ENCODE assay signal across 19 cellular contexts in genomic region chr5:112830378-112830777, GRCh38. TPM values are rescaled to one million over a fixed set of nuclear protein-coding genes. Genes with fewer than 3 reads are reported as not detected.
A peak's percentile ranks its signal among the peaks of the same experiment; 100 is the strongest.
DNase-seq lines count a peak whose midpoint lies in the region; ATAC-seq, FAIRE-seq and TF ChIP-seq lines count a peak whose summit lies in the region.
"Had no signal": no experiment of that assay in that cellular context is flagged by ENCODE, and none has a peak within 500 bp of the region (broad histone marks: within the 10 kb centered on the region; RNA-seq: fewer than 3 reads in every experiment).

No MANE protein-coding gene starts in this region.

- H3K27me3 Mint-ChIP-seq in T-helper 17 cell (no peaks in the 10 kb centered on the region), endothelial cell (ENCODE audit: unreplicated experiment) (no peaks in the 10 kb centered on the region)
- H3K27me3 Mint-ChIP-seq in activated CD4-positive, alpha-beta T cell treated with anti-CD3 and anti-CD28 coated beads for 36 hours = no peaks in the 10 kb centered on the region
- H3K27me3 Mint-ChIP-seq: CD4-positive, alpha-beta memory T cell had no signal

- H3K4me1 Mint-ChIP-seq in T-helper 17 cell (peaks cover 2% of the 10 kb centered on the region), endothelial cell (ENCODE audit: unreplicated experiment) (peaks cover 14% of the 10 kb centered on the region)
- no peaks in the 10 kb centered on the region for H3K4me1 Mint-ChIP-seq in activated CD4-positive, alpha-beta T cell treated with anti-CD3 and anti-CD28 coated beads for 36 hours

- DNase-seq in HepG2 (ENCODE audit: low spot score) = no peak
- no peak for DNase-seq in right lobe of liver
- no peak for DNase-seq in T-helper 17 cell
- DNase-seq in endothelial cell (ENCODE audit: low spot score) = no peak
- DNase-seq in activated CD4-positive, alpha-beta T cell treated with anti-CD3 and anti-CD28 coated beads for 36 hours = no peak
- no peak for DNase-seq in stimulated activated CD4-positive, alpha-beta T cell treated with anti-CD3 and anti-CD28 coated beads, Interleukin-4, amount 100 ng/mL, for 1 hour
- no peak for DNase-seq in mammary epithelial cell
- DNase-seq: 8988T; C1 segment of cervical spinal cord; Calu3; CD4-positive, alpha-beta memory T cell; COR-L47; DMS53; DMS79 treated with DMSO at 0.1 percent for 48 hours; GF-D8; H7; HCEC 1CT had no signal

- H3K4me2 ChIP-seq in HepG2 (ENCODE audit: low read depth, low read length) (no peak overlapping the region), mammary epithelial cell (ENCODE audit: insufficient read depth, low read depth, low read length) (no peak overlapping the region)

- in situ Hi-C loops in HepG2 (cut with HindIII; ENCODE audit: extremely low pct_ligation_motif_present, low pct_unique_long_range_greater_than_20kb) = no loop called here
- in situ Hi-C loops in mammary epithelial cell (cut with MboI; ENCODE audit: low sequenced_read_pairs in 2 of 2) = no loop called here

- H3K79me2 ChIP-seq in HepG2 (ENCODE audit: insufficient read depth, low read length) (no peaks in the 10 kb centered on the region), mammary epithelial cell (ENCODE audit: insufficient read depth, low read length) (no peaks in the 10 kb centered on the region)

- 99% methylated on average over 2 of the region's 2 CpGs for WGBS in HepG2 (ENCODE audit: low lambda C conversion rate)
- 100% methylated on average over 2 of the region's 2 CpGs for WGBS in right lobe of liver (ENCODE audit: insufficient coverage, low coverage, low lambda C conversion rate, missing lambda C conversion rate)
- 100% methylated on average over 2 of the region's 2 CpGs for WGBS in mammary epithelial cell (ENCODE audit: low coverage, missing lambda C conversion rate)

- H3K27me3 ChIP-seq in HepG2 (ENCODE audit: control insufficient read depth in 1 of 2, insufficient read depth in 2 of 2, low read length in 2 of 2) (no peaks in the 10 kb centered on the region), right lobe of liver (no peaks in the 10 kb centered on the region), mammary epithelial cell (ENCODE audit: insufficient read depth, low read length) (no peaks in the 10 kb centered on the region)

- H3K4me3 Mint-ChIP-seq in T-helper 17 cell (no peak overlapping the region), endothelial cell (ENCODE audit: unreplicated experiment) (peak overlapping the region; percentile 12)
- H3K4me3 Mint-ChIP-seq in activated CD4-positive, alpha-beta T cell treated with anti-CD3 and anti-CD28 coated beads for 36 hours = no peak overlapping the region
- H3K4me3 Mint-ChIP-seq: CD4-positive, alpha-beta memory T cell had no signal

- no peak for TF ChIP-seq RAD21 in HepG2 (CRISPR knock-in tag; IDR thresholded peaks at IDR 0.05)

- dilution Hi-C loops in mammary epithelial cell (cut with HindIII; ENCODE audit: low sequenced_read_pairs) = no loop called here

- CTCF ChIA-PET in HepG2 (lab: Yijun Ruan, JAX; ENCODE audit: low intra/inter-chr PET ratio, low total read pairs) (no interaction called here), mammary epithelial cell (lab: Charles Lee; ENCODE audit: low non-redundant PET) (no interaction called here)
- CTCF ChIA-PET in activated CD4-positive, alpha-beta T cell treated with anti-CD3 and anti-CD28 coated beads for 36 hours (lab: Charles Lee) = interaction anchor here (0.8 to 1.4 kb wide), 2 partner anchors 19 to 1106 kb away, joined by 3 read pairs; no protein-coding TSS in a partner anchor

- POLR2A ChIA-PET in HepG2 (lab: Yijun Ruan, JAX) = no interaction called here
- POLR2A ChIA-PET in activated CD4-positive, alpha-beta T cell treated with anti-CD3 and anti-CD28 coated beads for 36 hours (lab: Charles Lee) = no interaction called here

- BruUV-seq in HepG2 (replicated peaks; lab: Mats Ljungman, UMichigan) = no TSS peak
- BruUV-seq in mammary epithelial cell (replicated peaks; lab: Mats Ljungman, UMichigan) = no TSS peak

- TF ChIP-seq EP300 in HepG2 (IDR thresholded peaks at IDR 0.05; ENCODE audit: low read depth in 2 of 2, low read length in 2 of 2) = no peak
- TF ChIP-seq EP300 in HepG2 (CRISPR knock-in tag; IDR thresholded peaks at IDR 0.05; ENCODE audit: borderline replicate concordance) = no peak

- H3K4me3 ChIP-seq in HepG2 (replicated peaks in 1 of 3; ENCODE audit: insufficient read depth in 1 of 3, low read depth in 2 of 3, low read length in 3 of 3) = no peak overlapping the region
- H3K4me3 ChIP-seq in right lobe of liver = no peak overlapping the region
- no peak overlapping the region for H3K4me3 ChIP-seq in mammary epithelial cell (replicated peaks in 1 of 3; ENCODE audit: insufficient read depth in 1 of 3, low read depth in 2 of 3, low read length in 3 of 3)

- TF ChIP-seq POLR2A in HepG2 (IDR thresholded peaks at IDR 0.05; ENCODE audit: insufficient read depth in 1 of 2, low read depth in 2 of 2, low read length in 2 of 2) = no peak
- no peak for TF ChIP-seq POLR2A in right lobe of liver (IDR thresholded peaks at IDR 0.05)

- H3K9ac ChIP-seq in HepG2 (ENCODE audit: insufficient read depth, low read depth, low read length) (no peak overlapping the region), mammary epithelial cell (ENCODE audit: insufficient read depth, low read length) (no peak overlapping the region)

- H3K27ac Mint-ChIP-seq in T-helper 17 cell (peak overlapping the region; percentile 4), endothelial cell (ENCODE audit: unreplicated experiment) (peak overlapping the region; percentile 49)
- H3K27ac Mint-ChIP-seq in activated CD4-positive, alpha-beta T cell treated with anti-CD3 and anti-CD28 coated beads for 36 hours = no peak overlapping the region

- TF ChIP-seq CTCF in HepG2 (CRISPR knock-in tag; IDR thresholded peaks at IDR 0.05) = no peak
- TF ChIP-seq CTCF in right lobe of liver (IDR thresholded peaks at IDR 0.05) = no peak
- TF ChIP-seq CTCF in endothelial cell (IDR thresholded peaks at IDR 0.05; ENCODE audit: unreplicated experiment) = no peak
- no peak for TF ChIP-seq CTCF in mammary epithelial cell (conservative IDR thresholded peaks at IDR 0.05 in 1 of 2, IDR thresholded peaks at IDR 0.05 in 1 of 2; ENCODE audit: extremely low read depth in 1 of 2, insufficient read depth in 1 of 2, low read depth in 1 of 2, low read length in 2 of 2)

- H3K9me3 Mint-ChIP-seq in endothelial cell (ENCODE audit: unreplicated experiment) = no peaks in the 10 kb centered on the region
- no peaks in the 10 kb centered on the region for H3K9me3 Mint-ChIP-seq in activated CD4-positive, alpha-beta T cell treated with anti-CD3 and anti-CD28 coated beads for 36 hours (ENCODE audit: low read depth)
- H3K9me3 Mint-ChIP-seq: CD4-positive, alpha-beta memory T cell had no signal

- H3K36me3 Mint-ChIP-seq in T-helper 17 cell (ENCODE audit: low read depth) = peaks cover 7% of the 10 kb centered on the region
- H3K36me3 Mint-ChIP-seq in endothelial cell (ENCODE audit: low read depth, unreplicated experiment) = peaks cover 32% of the 10 kb centered on the region
- H3K36me3 Mint-ChIP-seq in activated CD4-positive, alpha-beta T cell treated with anti-CD3 and anti-CD28 coated beads for 36 hours (ENCODE audit: low read depth) = peaks cover 24% of the 10 kb centered on the region

- intact Hi-C loops in HepG2 (cut with micrococcal nuclease; ENCODE audit: unreplicated experiment) = no loop called here
- intact Hi-C loops in right lobe of liver (cut with DNase I) = no loop called here
- intact Hi-C loops in activated CD4-positive, alpha-beta T cell treated with anti-CD3 and anti-CD28 coated beads for 36 hours (cut with DNase I, micrococcal nuclease) = no loop called here
- intact Hi-C loops in mammary epithelial cell (cut with micrococcal nuclease) = no loop called here

- H3K4me1 ChIP-seq in HepG2 (ENCODE audit: insufficient read depth, low read length) (no peaks in the 10 kb centered on the region), right lobe of liver (no peaks in the 10 kb centered on the region), mammary epithelial cell (ENCODE audit: insufficient read depth, low read length) (no peaks in the 10 kb centered on the region)

- FAIRE-seq in HepG2 (lab: Jason Lieb, UNC) = no peak
- FAIRE-seq: GM12892, H1 had no signal

- ATAC-seq in HepG2 = no peak
- no peak for ATAC-seq in right lobe of liver
- ATAC-seq in T-helper 17 cell = no peak
- ATAC-seq in activated CD4-positive, alpha-beta T cell treated with anti-CD3 and anti-CD28 coated beads for 36 hours = no peak

- H2AFZ ChIP-seq in HepG2 (ENCODE audit: low read length) (no peak overlapping the region), mammary epithelial cell (ENCODE audit: low read depth, low read length) (no peak overlapping the region)

- H3K27ac ChIP-seq in HepG2 (ENCODE audit: extremely low read length, insufficient read depth, low read length) (no peak overlapping the region), right lobe of liver (no peak overlapping the region), mammary epithelial cell (ENCODE audit: insufficient read depth, low read depth, low read length) (no peak overlapping the region)

- H4K20me1 ChIP-seq in HepG2 (ENCODE audit: insufficient read depth, low read length) = no peaks in the 10 kb centered on the region
- no peaks in the 10 kb centered on the region for H4K20me1 ChIP-seq in mammary epithelial cell (ENCODE audit: insufficient read depth, low read length)

- H3K9me3 ChIP-seq in HepG2 (ENCODE audit: low read length) (no peaks in the 10 kb centered on the region), right lobe of liver (no peaks in the 10 kb centered on the region), T-helper 17 cell (ENCODE audit: control insufficient read depth, low read length, poor library complexity, severe bottlenecking) (no peaks in the 10 kb centered on the region), mammary epithelial cell (replicated peaks; ENCODE audit: insufficient read depth, low read length) (no peaks in the 10 kb centered on the region)

- peaks cover 3 to 15% of the 10 kb centered on the region in 2 experiments for H3K36me3 ChIP-seq in HepG2 (replicated peaks in 1 of 2; ENCODE audit: control insufficient read depth in 1 of 2, insufficient read depth in 2 of 2, low read length in 2 of 2)
- H3K36me3 ChIP-seq in right lobe of liver = peaks cover 0 to 38% (median 6%) of the 10 kb centered on the region in 4 donors
- peaks cover 5% of the 10 kb centered on the region for H3K36me3 ChIP-seq in mammary epithelial cell (ENCODE audit: insufficient read depth, low read length)

RNA-seq across cellular contexts. Expression of gene SRP19, which starts 30.7 kb away (rescaled TPM):
- total RNA-seq in HepG2 (2016; rRNA removed; fragmentation: Illumina TruSeq; extraction: Trizol) = 143 and 214 TPM in 2 replicates
- total RNA-seq in HepG2 (2016; cell fraction: cytosol; rRNA removed; fragmentation: Illumina TruSeq; extraction: Trizol; ENCODE audit: low read depth) = 62.6 and 64.2 TPM in 2 replicates
- total RNA-seq in HepG2 (2016; cell fraction: insoluble cytoplasmic fraction; rRNA removed; fragmentation: Illumina TruSeq; extraction: Trizol) = 152 and 219 TPM in 2 replicates
- 73.5 and 79.8 TPM in 2 replicates for total RNA-seq in HepG2 (2016; cell fraction: membrane; rRNA removed; fragmentation: Illumina TruSeq; extraction: Trizol)
- 73.5 and 78.9 TPM in 2 replicates for total RNA-seq in HepG2 (2016; cell fraction: nucleus; rRNA removed; fragmentation: Illumina TruSeq; extraction: Trizol)
- polyA plus RNA-seq in HepG2 (2011; rRNA removed) = 35.1 and 46.9 TPM in 2 replicates
- 15.6 and 25.6 TPM in 2 replicates for polyA plus RNA-seq in HepG2 (2011; cell fraction: cytosol; rRNA removed)
- polyA plus RNA-seq in HepG2 (2011; cell fraction: nucleus; rRNA removed) = 9.2 and 18.0 TPM in 2 replicates
- polyA plus RNA-seq in HepG2 (2012) = 71.3 and 73.7 TPM in 2 replicates
- 42.9 and 50.3 TPM in 2 replicates for polyA plus RNA-seq in HepG2 (2016; cell fraction: cytosol; fragmentation: Illumina TruSeq; extraction: Trizol; ENCODE audit: low read depth)
- 225 and 263 TPM in 2 replicates for polyA plus RNA-seq in HepG2 (2016; cell fraction: insoluble cytoplasmic fraction; fragmentation: Illumina TruSeq; extraction: Trizol; ENCODE audit: low read depth)
- polyA plus RNA-seq in HepG2 (2016; cell fraction: membrane; fragmentation: Illumina TruSeq; extraction: Trizol; ENCODE audit: low read depth) = 59.5 and 64.7 TPM in 2 replicates
- 119 and 127 TPM in 2 replicates for polyA plus RNA-seq in HepG2 (2016; cell fraction: nucleus; fragmentation: Illumina TruSeq; extraction: Trizol; ENCODE audit: insufficient read depth, low read depth)
- 1.5 and 4.9 TPM in 2 replicates for polyA minus RNA-seq in HepG2 (2011; rRNA and poly(A)+ RNA removed; ENCODE audit: low replicate concordance)
- polyA minus RNA-seq in HepG2 (2011; cell fraction: cytosol; rRNA and poly(A)+ RNA removed) = 16.3 and 21.2 TPM in 2 replicates
- 24.8 and 29.1 TPM in 2 replicates for polyA minus RNA-seq in HepG2 (2011; cell fraction: nucleus; rRNA and poly(A)+ RNA removed)
- 10 to 100 TPM; 17.0 to 63.4 (median 23.3) TPM for total RNA-seq in right lobe of liver
- 10 to 100 TPM; 39.9 to 43.0 TPM for total RNA-seq in T-helper 17 cell
- total RNA-seq in endothelial cell (ENCODE audit: unreplicated experiment) = 42.7 TPM
- total RNA-seq in activated CD4-positive, alpha-beta T cell treated with anti-CD3 and anti-CD28 coated beads for 36 hours = 10 to 100 TPM; 47.6 to 49.4 TPM
- 10 to 100 TPM; 31.8 to 57.2 TPM for total RNA-seq in mammary epithelial cell
- polyA plus RNA-seq in mammary epithelial cell = 43.7 TPM
- polyA minus RNA-seq in mammary epithelial cell = 3.1 TPM
